ENCODE assay signal across 1 cellular context in genomic region chr12:9634177-9634803, GRCh38.
TF ChIP-seq lines count a peak whose summit lies in the region.

No MANE protein-coding gene starts in this region.

TF ChIP-seq in liver, 16 proteins besides CTCF, POLR2A, EP300 and RAD21 (continued from another document):
- TF ChIP-seq, protein P1, sequence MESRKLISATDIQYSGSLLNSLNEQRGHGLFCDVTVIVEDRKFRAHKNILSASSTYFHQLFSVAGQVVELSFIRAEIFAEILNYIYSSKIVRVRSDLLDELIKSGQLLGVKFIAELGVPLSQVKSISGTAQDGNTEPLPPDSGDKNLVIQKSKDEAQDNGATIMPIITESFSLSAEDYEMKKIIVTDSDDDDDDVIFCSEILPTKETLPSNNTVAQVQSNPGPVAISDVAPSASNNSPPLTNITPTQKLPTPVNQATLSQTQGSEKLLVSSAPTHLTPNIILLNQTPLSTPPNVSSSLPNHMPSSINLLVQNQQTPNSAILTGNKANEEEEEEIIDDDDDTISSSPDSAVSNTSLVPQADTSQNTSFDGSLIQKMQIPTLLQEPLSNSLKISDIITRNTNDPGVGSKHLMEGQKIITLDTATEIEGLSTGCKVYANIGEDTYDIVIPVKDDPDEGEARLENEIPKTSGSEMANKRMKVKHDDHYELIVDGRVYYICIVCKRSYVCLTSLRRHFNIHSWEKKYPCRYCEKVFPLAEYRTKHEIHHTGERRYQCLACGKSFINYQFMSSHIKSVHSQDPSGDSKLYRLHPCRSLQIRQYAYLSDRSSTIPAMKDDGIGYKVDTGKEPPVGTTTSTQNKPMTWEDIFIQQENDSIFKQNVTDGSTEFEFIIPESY (IDR thresholded peaks at IDR 0.05): no peak
- no peak for TF ChIP-seq SP1 (IDR thresholded peaks at IDR 0.05)
- TF ChIP-seq HNF4A (conservative IDR thresholded peaks at IDR 0.05): no peak
- no peak for TF ChIP-seq YY1 (IDR thresholded peaks at IDR 0.05)
- TF ChIP-seq REST (IDR thresholded peaks at IDR 0.05): no peak
